15 cellular contexts compared by ENCODE assay signal in genomic region chr2:25197336-25198208, GRCh38. TPM values are rescaled to one million over a fixed set of nuclear protein-coding genes. Genes with fewer than 3 reads are reported as not detected.
DNase-seq lines count a peak whose midpoint lies in the region; ATAC-seq and TF ChIP-seq lines count a peak whose summit lies in the region.
"Had no signal": no experiment of that assay in that cellular context is flagged by ENCODE, and none has a peak within 500 bp of the region (broad histone marks: within the 10 kb centered on the region; RNA-seq: fewer than 3 reads in every experiment).

No MANE protein-coding gene starts in this region.

- TF ChIP-seq CTCF in activated CD8-positive, alpha-beta T cell treated with anti-CD3 and anti-CD28 coated beads for 36 hours (IDR thresholded peaks at IDR 0.05), result no peak

- CTCF ChIA-PET in activated CD8-positive, alpha-beta T cell treated with anti-CD3 and anti-CD28 coated beads for 36 hours (lab: Charles Lee), result interaction anchor here (0.6 to 4.6 kb wide), 17 partner anchors 10 to 350 kb away, joined by 3 to 79 read pairs (median 4); partner anchors contain the start of gene POMC

- H3K4me3 Mint-ChIP-seq in stimulated activated naive B cell treated with anti-CD40 and anti-IgM and Interleukin-4, amounts not matched to agents 10 μg/mL and 1 μg/mL and 100 μg/mL, for 72 hours, result no peak overlapping the region
- no peak overlapping the region for H3K4me3 Mint-ChIP-seq in activated CD8-positive, alpha-beta T cell treated with anti-CD3 and anti-CD28 coated beads for 36 hours
- H3K4me3 Mint-ChIP-seq: activated B cell treated with CpG ODN at 0.5 μM for 24 hours; activated naive CD4-positive, alpha-beta T cell treated with anti-CD3 and anti-CD28 coated beads, Interleukin-2, amount 10 ng/mL, durations not matched to agents 7 days and 5 days; endodermal cell; natural killer cell treated with Interleukin-12 subunit alpha and Interleukin-12 subunit beta and Interleukin-15 and Interleukin-18, amount 100 ng/mL, for 72 hours had no signal

- no peaks in the 10 kb centered on the region for H3K36me3 Mint-ChIP-seq in stimulated activated naive B cell treated with anti-CD40 and anti-IgM and Interleukin-4, amounts not matched to agents 10 μg/mL and 1 μg/mL and 100 μg/mL, for 72 hours
- no peaks in the 10 kb centered on the region for H3K36me3 Mint-ChIP-seq in activated CD8-positive, alpha-beta T cell treated with anti-CD3 and anti-CD28 coated beads for 36 hours (ENCODE audit: low read depth)
- H3K36me3 Mint-ChIP-seq: activated naive CD4-positive, alpha-beta T cell treated with anti-CD3 and anti-CD28 coated beads, Interleukin-2, amount 10 ng/mL, durations not matched to agents 7 days and 5 days; natural killer cell treated with Interleukin-12 subunit alpha and Interleukin-12 subunit beta and Interleukin-15 and Interleukin-18, amount 100 ng/mL, for 72 hours had no signal

- H3K9me3 Mint-ChIP-seq in stimulated activated naive B cell treated with anti-CD40 and anti-IgM and Interleukin-4, amounts not matched to agents 10 μg/mL and 1 μg/mL and 100 μg/mL, for 72 hours, result no peaks in the 10 kb centered on the region
- H3K9me3 Mint-ChIP-seq in activated CD8-positive, alpha-beta T cell treated with anti-CD3 and anti-CD28 coated beads for 36 hours, result no peaks in the 10 kb centered on the region
- H3K9me3 Mint-ChIP-seq: activated B cell treated with CpG ODN at 0.5 μM for 24 hours; activated naive CD4-positive, alpha-beta T cell treated with anti-CD3 and anti-CD28 coated beads, Interleukin-2, amount 10 ng/mL, durations not matched to agents 7 days and 5 days; endodermal cell; natural killer cell treated with Interleukin-12 subunit alpha and Interleukin-12 subunit beta and Interleukin-15 and Interleukin-18, amount 100 ng/mL, for 72 hours had no signal

- peaks cover 25 to 36% of the 10 kb centered on the region in 2 donors for H3K4me1 Mint-ChIP-seq in stimulated activated naive B cell treated with anti-CD40 and anti-IgM and Interleukin-4, amounts not matched to agents 10 μg/mL and 1 μg/mL and 100 μg/mL, for 72 hours
- peaks cover 6% of the 10 kb centered on the region for H3K4me1 Mint-ChIP-seq in activated CD8-positive, alpha-beta T cell treated with anti-CD3 and anti-CD28 coated beads for 36 hours (ENCODE audit: low read depth)

- peak overlapping the region; percentile 44 for H3K27ac Mint-ChIP-seq in stimulated activated naive B cell treated with anti-CD40 and anti-IgM and Interleukin-4, amounts not matched to agents 10 μg/mL and 1 μg/mL and 100 μg/mL, for 72 hours
- no peak overlapping the region for H3K27ac Mint-ChIP-seq in activated CD8-positive, alpha-beta T cell treated with anti-CD3 and anti-CD28 coated beads for 36 hours
- H3K27ac Mint-ChIP-seq: activated B cell treated with CpG ODN at 0.5 μM for 24 hours; activated naive CD4-positive, alpha-beta T cell treated with anti-CD3 and anti-CD28 coated beads, Interleukin-2, amount 10 ng/mL, durations not matched to agents 7 days and 5 days; endodermal cell had no signal

- no peak for ATAC-seq in stimulated activated naive B cell treated with anti-CD40 and anti-IgM and Interleukin-4, amounts not matched to agents 10 μg/mL and 1 μg/mL and 100 μg/mL, for 72 hours (replicated peaks)
- ATAC-seq in activated CD8-positive, alpha-beta T cell treated with anti-CD3 and anti-CD28 coated beads for 36 hours, result no peak
- ATAC-seq: natural killer cell treated with Interleukin-12 subunit alpha and Interleukin-12 subunit beta and Interleukin-15 and Interleukin-18, amount 100 ng/mL, for 72 hours had no signal

- POLR2A ChIA-PET in activated CD8-positive, alpha-beta T cell treated with anti-CD3 and anti-CD28 coated beads for 36 hours (lab: Charles Lee), result no interaction called here

- DNase-seq in NCI-H82 (lab: John Stamatoyannopoulos, UW) (peak; percentile 48), NCI-H82 treated with DMSO at 0.1 percent for 48 hours (lab: John Stamatoyannopoulos, UW; ENCODE audit: unreplicated experiment) (no peak), UCSD-AML1 (lab: John Stamatoyannopoulos, UW; ENCODE audit: unreplicated experiment) (peak; percentile 44), islet precursor cell (peak; percentile 77), Ammon's horn (ENCODE audit: low spot score) (no peak)
- no peak for DNase-seq in stimulated activated naive B cell treated with anti-CD40 and anti-IgM and Interleukin-4, amounts not matched to agents 10 μg/mL and 1 μg/mL and 100 μg/mL, for 72 hours
- DNase-seq in activated CD8-positive, alpha-beta T cell treated with anti-CD3 and anti-CD28 coated beads for 36 hours, result no peak
- DNase-seq in stimulated activated CD4-positive, alpha-beta T cell treated with anti-CD3 and anti-CD28 coated beads, Interleukin-4, amount 100 ng/mL, for 1 hour, result no peak
- DNase-seq: activated B cell treated with CpG ODN at 0.5 μM for 24 hours; activated naive CD4-positive, alpha-beta T cell treated with anti-CD3 and anti-CD28 coated beads, Interleukin-2, amount 10 ng/mL, durations not matched to agents 7 days and 5 days; central memory CD4-positive, alpha-beta T cell; endodermal cell; NCI-H2029 had no signal

- intact Hi-C loops in activated CD8-positive, alpha-beta T cell treated with anti-CD3 and anti-CD28 coated beads for 36 hours (cut with micrococcal nuclease), result loop anchor here (2.0 to 10.0 kb wide), 2 partner anchors 31 to 223 kb away; partner anchors contain the start of gene DNAJC27

- peaks cover 0 to 7% of the 10 kb centered on the region in 2 donors for H3K27me3 Mint-ChIP-seq in stimulated activated naive B cell treated with anti-CD40 and anti-IgM and Interleukin-4, amounts not matched to agents 10 μg/mL and 1 μg/mL and 100 μg/mL, for 72 hours
- no peaks in the 10 kb centered on the region for H3K27me3 Mint-ChIP-seq in activated CD8-positive, alpha-beta T cell treated with anti-CD3 and anti-CD28 coated beads for 36 hours
- H3K27me3 Mint-ChIP-seq: activated B cell treated with CpG ODN at 0.5 μM for 24 hours had no signal

RNA-seq across cellular contexts. Expression of gene POMC, which starts 29.2 kb away (rescaled TPM):
- 1 to 10 TPM; 5.1 to 5.5 TPM for total RNA-seq in activated CD8-positive, alpha-beta T cell treated with anti-CD3 and anti-CD28 coated beads for 36 hours
- total RNA-seq: SJSA1 had no signal

Comparison
In these comparisons a context has a peak if more than half of its experiments do, and no peak if none do; other contexts are left out.
1. DNase-seq: peak in NCI-H82 (single experiment), UCSD-AML1 (single experiment) and islet precursor cell (single experiment); none in NCI-H82 treated with DMSO at 0.1 percent for 48 hours (single experiment), stimulated activated naive B cell treated with anti-CD40 and anti-IgM and Interleukin-4, amounts not matched to agents 10 μg/mL and 1 μg/mL and 100 μg/mL, for 72 hours (single experiment), activated CD8-positive, alpha-beta T cell treated with anti-CD3 and anti-CD28 coated beads for 36 hours (single experiment), Ammon's horn (single experiment) and stimulated activated CD4-positive, alpha-beta T cell treated with anti-CD3 and anti-CD28 coated beads, Interleukin-4, amount 100 ng/mL, for 1 hour (single experiment).